In genomic region chr2:190534310-190535118, GRCh38 we compare ENCODE assay signal across 1 cellular context.
TF ChIP-seq lines count a peak whose summit lies in the region.

Gene NEMP2, minus strand, starts transcription at chr2:190534722. Its CDS starts 67 bp downstream, at chr2:190534655.

TF ChIP-seq in HepG2, 621 proteins besides CTCF, POLR2A, EP300 and RAD21 (continued from another document and continues in another):
- TF ChIP-seq ZBED4 (CRISPR knock-in tag; IDR thresholded peaks at IDR 0.05; ENCODE audit: borderline replicate concordance) (peak; percentile 95; the same call in 1 of the 2 replicates), ZNF274 (CRISPR knock-in tag; IDR thresholded peaks at IDR 0.05) (peak; percentile 96), ATF7 (IDR thresholded peaks at IDR 0.05) (no peak), ATF7 (CRISPR knock-in tag; IDR thresholded peaks at IDR 0.05) (peak; percentile 90), ESRRA (CRISPR knock-in tag; IDR thresholded peaks at IDR 0.05; ENCODE audit: low read depth) (peak; percentile 74), ZNF598 (CRISPR knock-in tag; IDR thresholded peaks at IDR 0.05; ENCODE audit: borderline replicate concordance) (peak; percentile 81), XBP1 (CRISPR knock-in tag; IDR thresholded peaks at IDR 0.05) (peak; percentile 22; the same call in 1 of the 2 replicates), SIX1 (CRISPR knock-in tag; IDR thresholded peaks at IDR 0.05; ENCODE audit: borderline replicate concordance) (no peak), EED (CRISPR knock-in tag; IDR thresholded peaks at IDR 0.05) (peak; percentile 98; the same call in 1 of the 2 replicates), GTF2F1 (IDR thresholded peaks at IDR 0.05; ENCODE audit: low read length) (no peak), ZFYVE20 (CRISPR knock-in tag; IDR thresholded peaks at IDR 0.05; ENCODE audit: borderline replicate concordance, low read depth) (peak; percentile 95; the same call in 1 of the 2 replicates), ZNF570 (CRISPR knock-in tag; IDR thresholded peaks at IDR 0.05; ENCODE audit: borderline replicate concordance) (peak; percentile 93), TEF (CRISPR knock-in tag; IDR thresholded peaks at IDR 0.05) (no peak), PBX3 (CRISPR knock-in tag; IDR thresholded peaks at IDR 0.05; ENCODE audit: borderline replicate concordance) (no peak; the same call in 1 of the 2 replicates), TRIM24 (CRISPR knock-in tag; IDR thresholded peaks at IDR 0.05) (0 out of 2 replicates have a peak, but pooled peaks have one; percentile 57), ZNF3 (CRISPR knock-in tag; IDR thresholded peaks at IDR 0.05) (no peak), RNF219 (CRISPR knock-in tag; IDR thresholded peaks at IDR 0.05) (no peak; the same call in 1 of the 2 replicates), ZNF296 (CRISPR knock-in tag; conservative IDR thresholded peaks at IDR 0.05) (0 out of 2 replicates have a peak, but pooled peaks have one; percentile 30), HES4 (CRISPR knock-in tag; IDR thresholded peaks at IDR 0.05; ENCODE audit: borderline replicate concordance) (peak; percentile 96), FOXK1 (CRISPR knock-in tag; IDR thresholded peaks at IDR 0.05; ENCODE audit: borderline replicate concordance, low read depth) (peak; percentile 38; the same call in 1 of the 2 replicates), TFDP1 (CRISPR knock-in tag; IDR thresholded peaks at IDR 0.05; ENCODE audit: borderline replicate concordance) (peak; percentile 97), HBP1 (CRISPR knock-in tag; IDR thresholded peaks at IDR 0.05; ENCODE audit: low read depth) (peak; percentile 85; the same call in 1 of the 2 replicates), RARG (CRISPR knock-in tag; IDR thresholded peaks at IDR 0.05; ENCODE audit: low read depth) (peak; percentile 91), RAD51 (IDR thresholded peaks at IDR 0.05; ENCODE audit: borderline replicate concordance) (no peak), SMARCC2 (IDR thresholded peaks at IDR 0.05) (no peak), TERF1 (CRISPR knock-in tag; IDR thresholded peaks at IDR 0.05) (peak; percentile 93; the same call in 1 of the 2 replicates), THAP7 (CRISPR knock-in tag; IDR thresholded peaks at IDR 0.05) (peak; percentile 97), ZNF180 (CRISPR knock-in tag; IDR thresholded peaks at IDR 0.05; ENCODE audit: borderline replicate concordance, low read depth) (no peak), TOE1 (CRISPR knock-in tag; IDR thresholded peaks at IDR 0.05) (peak; percentile 95; the same call in 1 of the 2 replicates), DBP (CRISPR knock-in tag; IDR thresholded peaks at IDR 0.05; ENCODE audit: not compliant biosample characterization) (no peak), ZNF335 (CRISPR knock-in tag; IDR thresholded peaks at IDR 0.05) (no peak), ZBTB38 (CRISPR knock-in tag; IDR thresholded peaks at IDR 0.05) (peak; percentile 93), ZNF770 (CRISPR knock-in tag; IDR thresholded peaks at IDR 0.05) (peak; percentile 100), MBNL3 (CRISPR knock-in tag; conservative IDR thresholded peaks at IDR 0.05) (no peak), PAF1 (CRISPR knock-in tag; IDR thresholded peaks at IDR 0.05) (no peak), GATA4 (IDR thresholded peaks at IDR 0.05; ENCODE audit: borderline replicate concordance, low read depth) (peak; percentile 71), ZNF616 (CRISPR knock-in tag; IDR thresholded peaks at IDR 0.05; ENCODE audit: low read depth) (peak; percentile 89; the same call in 1 of the 2 replicates), ZBTB14 (CRISPR knock-in tag; IDR thresholded peaks at IDR 0.05) (peak; percentile 98), NRL (CRISPR knock-in tag; IDR thresholded peaks at IDR 0.05; ENCODE audit: borderline replicate concordance) (0 out of 2 replicates have a peak, but pooled peaks have one; percentile 82), IKZF5 (CRISPR knock-in tag; IDR thresholded peaks at IDR 0.05) (peak; percentile 95), ASH2L (IDR thresholded peaks at IDR 0.05; ENCODE audit: insufficient read length, low read depth, low read length) (peak; percentile 93), TMF1 (CRISPR knock-in tag; IDR thresholded peaks at IDR 0.05; ENCODE audit: low read depth) (peak; percentile 82), ARHGAP35 (CRISPR knock-in tag; IDR thresholded peaks at IDR 0.05; ENCODE audit: borderline replicate concordance) (peak; percentile 97; the same call in 1 of the 2 replicates), ZNF780A (CRISPR knock-in tag; IDR thresholded peaks at IDR 0.05) (peak; percentile 95), SP2 (CRISPR knock-in tag; IDR thresholded peaks at IDR 0.05) (0 out of 2 replicates have a peak, but pooled peaks have one; percentile 12)
